ENCODE assay signal across 26 cellular contexts in the genomic region with DNA sequence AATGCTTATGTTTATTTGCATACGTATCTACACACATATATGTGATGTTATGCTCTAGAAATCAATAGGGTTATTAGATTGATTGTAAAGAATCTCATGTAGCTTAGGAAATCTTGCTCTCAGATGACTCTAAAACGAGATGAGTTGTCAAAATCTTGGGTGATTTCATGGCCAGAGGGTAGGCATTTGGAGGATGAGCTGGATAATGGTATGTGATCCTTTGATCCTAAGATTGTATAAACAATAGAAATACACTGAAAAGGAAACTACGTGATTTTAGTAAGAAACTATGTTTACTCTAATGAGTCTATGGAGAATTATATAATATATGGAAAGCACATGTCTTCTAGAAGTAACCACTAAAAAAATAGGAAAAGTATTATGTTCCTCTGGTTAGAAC.
"Had no signal": no experiment of that assay in that cellular context is flagged by ENCODE, and none has a peak within 500 bp of the region (broad histone marks: within the 10 kb centered on the region; RNA-seq: fewer than 3 reads in every experiment).

No MANE protein-coding gene starts in this region.

- H3K27me3 ChIP-seq: stomach, suprapubic skin, testis, thyroid gland, tibial artery, tibial nerve, transverse colon, upper lobe of left lung, upper lobe of right lung, uterus, vagina had no signal

- H3K36me3 ChIP-seq: stomach, suprapubic skin, thoracic aorta, thyroid gland, tibial artery, tibial nerve, transverse colon, upper lobe of left lung, upper lobe of right lung, uterus, vagina had no signal

- DNase-seq: stimulated activated CD4-positive, alpha-beta T cell treated with anti-CD3 and anti-CD28 coated beads, Interleukin-2, amount 100 ng/mL, for 48 hours; stimulated activated CD4-positive, alpha-beta T cell treated with anti-CD3 and anti-CD28 coated beads, Interleukin-4, amount 100 ng/mL, for 1 hour; stimulated activated CD4-positive, alpha-beta T cell treated with anti-CD3 and anti-CD28 coated beads, Interleukin-4, amount 100 ng/mL, for 24 hours; stimulated activated CD4-positive, alpha-beta T cell treated with anti-CD3 and anti-CD28 coated beads, Interleukin-4, amount 100 ng/mL, for 4 hours; stimulated activated CD8-positive, alpha-beta memory T cell treated with anti-CD3 and anti-CD28 coated beads, Interleukin-4, amount 100 ng/mL, for 48 hours; stimulated activated naive B cell treated with anti-CD40 and anti-IgM and Interleukin-4, amounts not matched to agents 10 μg/mL and 1 μg/mL and 100 μg/mL, for 72 hours; stimulated activated naive CD4-positive, alpha-beta T cell; stimulated activated naive CD4-positive, alpha-beta T cell treated with Interleukin-2 at 50 U/mL for 16 hours; stimulated activated naive CD8-positive, alpha-beta T cell treated with anti-CD3 and anti-CD28 coated beads, Interleukin-15, amount 100 ng/mL, for 72 hours; stimulated activated naive CD8-positive, alpha-beta T cell treated with anti-CD3 and anti-CD28 coated beads, Interleukin-15, Interleukin-2, amounts not matched to agents 100 U/mL and 50 U/mL, for 24 hours; stomach; substantia nigra; testis; thyroid gland; tibial artery; transverse colon; trophoblast cell; upper lobe of left lung; upper lobe of right lung; uterus had no signal

- H3K9me3 ChIP-seq: stomach, suprapubic skin, testis, thoracic aorta, thyroid gland, tibial artery, tibial nerve, transverse colon, upper lobe of left lung, upper lobe of right lung, uterus, vagina had no signal

- H3K27ac ChIP-seq: stomach, suprapubic skin, testis, thoracic aorta, thyroid gland, tibial artery, tibial nerve, transverse colon, upper lobe of left lung, upper lobe of right lung, uterus, vagina had no signal

- H3K4me3 ChIP-seq: stomach, suprapubic skin, testis, thoracic aorta, thyroid gland, tibial artery, tibial nerve, transverse colon, upper lobe of left lung, upper lobe of right lung, uterus, vagina had no signal

- H3K4me1 ChIP-seq: stomach, suprapubic skin, testis, thyroid gland, tibial artery, tibial nerve, transverse colon, upper lobe of left lung, upper lobe of right lung, uterus, vagina had no signal

- ATAC-seq: stimulated activated effector memory CD8-positive, alpha-beta T cell treated with anti-CD3 and anti-CD28 coated beads, Interleukin-12 subunit alpha, Interleukin-12 subunit beta, amount 100 ng/mL, for 72 hours; stimulated activated memory B cell treated with anti-CD40 and anti-IgM and Interleukin-4, amounts not matched to agents 10 μg/mL and 1 μg/mL and 100 μg/mL, for 72 hours; stimulated activated naive B cell treated with anti-CD40 and anti-IgM and Interleukin-4, amounts not matched to agents 10 μg/mL and 1 μg/mL and 100 μg/mL, for 72 hours; stimulated activated naive CD8-positive, alpha-beta T cell treated with anti-CD3 and anti-CD28 coated beads, Interleukin-15, amount 100 ng/mL, for 72 hours; stimulated activated naive CD8-positive, alpha-beta T cell treated with anti-CD3 and anti-CD28 coated beads, Interleukin-15, Interleukin-2, amounts not matched to agents 100 U/mL and 50 U/mL, for 24 hours; upper lobe of right lung had no signal
